ENCODE assay signal across 8 cellular contexts in the genomic region with DNA sequence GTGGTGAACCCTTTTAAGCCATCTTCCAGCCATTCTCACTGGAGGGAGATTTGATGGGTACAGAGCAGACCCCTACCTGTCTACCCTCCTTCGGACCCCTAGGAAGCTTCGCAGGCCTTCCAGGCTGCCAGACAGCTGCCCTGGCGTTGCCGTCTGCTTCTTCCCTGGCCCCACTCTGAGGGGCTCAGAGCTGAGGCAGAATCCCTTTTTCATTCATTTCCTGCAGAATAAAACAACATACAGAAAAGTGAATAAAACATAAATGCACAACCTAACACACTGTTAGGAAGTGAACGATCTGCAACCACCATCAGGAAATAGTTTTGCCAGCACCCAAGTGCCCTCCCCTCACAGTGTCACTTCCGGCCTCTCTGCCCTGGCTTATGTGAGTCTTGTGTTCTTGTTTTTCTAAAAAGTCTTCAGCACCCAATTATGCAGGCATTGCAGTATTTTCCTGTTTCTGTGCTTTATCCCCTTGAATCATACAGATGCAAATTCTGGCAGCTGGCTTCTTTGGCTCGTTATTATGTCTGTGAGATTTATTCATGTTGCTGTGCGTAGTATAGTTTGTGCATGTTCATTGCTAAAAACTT. TPM values are rescaled to one million over a fixed set of nuclear protein-coding genes. Genes with fewer than 3 reads are reported as not detected.
DNase-seq lines count a peak whose midpoint lies in the region; ATAC-seq and TF ChIP-seq lines count a peak whose summit lies in the region.

No MANE protein-coding gene starts in this region.

- no peaks in the 10 kb centered on the region for H3K27me3 Mint-ChIP-seq in activated CD4-positive, alpha-beta T cell treated with anti-CD3 and anti-CD28 coated beads, Interleukin-2, amount 10 ng/mL, durations not matched to agents 24 days and 14 days
- no peaks in the 10 kb centered on the region for H3K27me3 Mint-ChIP-seq in naive B cell

- ATAC-seq in naive B cell (ENCODE audit: low read depth in 2 of 2), result peak; percentile 65 to 68
- no peak for ATAC-seq in HG03469 (IDR thresholded peaks at IDR 0.05; ENCODE audit: unreplicated experiment)

- H3K4me1 ChIP-seq in HUES48 (ENCODE audit: control insufficient read depth, insufficient read depth, low read length) (peaks cover 19% of the 10 kb centered on the region), subcutaneous abdominal adipose tissue (ENCODE audit: control insufficient read depth in 5 of 5, insufficient read depth in 5 of 5, low read length in 5 of 5) (peaks cover 13 to 51% (median 46%) of the 10 kb centered on the region in 5 donors), smooth muscle cell (ENCODE audit: low read depth) (peaks cover 6% of the 10 kb centered on the region)
- peaks cover 41% of the 10 kb centered on the region for H3K4me1 ChIP-seq in effector memory CD4-positive, alpha-beta T cell (ENCODE audit: control insufficient read depth, insufficient read depth, low read length, poor library complexity, severe bottlenecking)

- peaks cover 6% of the 10 kb centered on the region for H3F3A ChIP-seq in smooth muscle cell (ENCODE audit: low read depth)

- DNase-seq in activated CD4-positive, alpha-beta T cell treated with anti-CD3 and anti-CD28 coated beads, Interleukin-2, amount 10 ng/mL, durations not matched to agents 24 days and 14 days, result peak; percentile 91
- peak; percentile 50 to 63 (median 61) for DNase-seq in effector memory CD4-positive, alpha-beta T cell
- DNase-seq in naive B cell (peak; percentile 80), smooth muscle cell (lab: John Stamatoyannopoulos, UW; ENCODE audit: unreplicated experiment) (no peak), DMS153 (lab: John Stamatoyannopoulos, UW) (no peak)

- 83% methylated on average over 8 of the region's 8 CpGs for WGBS in smooth muscle cell (ENCODE audit: low lambda C conversion rate)

- intact Hi-C loops in activated CD4-positive, alpha-beta T cell treated with anti-CD3 and anti-CD28 coated beads, Interleukin-2, amount 10 ng/mL, durations not matched to agents 24 days and 14 days (cut with micrococcal nuclease), result loop anchor here (2.0 kb wide), 1 partner anchor 25 kb away; no protein-coding TSS in a partner anchor

- H3K27me3 ChIP-seq in HUES48 (ENCODE audit: control insufficient read depth, insufficient read depth, low read length) (no peaks in the 10 kb centered on the region), subcutaneous abdominal adipose tissue (ENCODE audit: control insufficient read depth in 5 of 5, insufficient read depth in 4 of 5, low read length in 5 of 5) (no peaks in the 10 kb centered on the region), smooth muscle cell (ENCODE audit: low read depth) (no peaks in the 10 kb centered on the region)
- H3K27me3 ChIP-seq in effector memory CD4-positive, alpha-beta T cell (replicated peaks; ENCODE audit: control insufficient read depth, insufficient read depth, low read length, poor library complexity, severe bottlenecking), result no peaks in the 10 kb centered on the region

- H3K79me2 ChIP-seq in smooth muscle cell (ENCODE audit: low read depth), result no peaks in the 10 kb centered on the region

- H3K9ac ChIP-seq in HUES48 (ENCODE audit: low read depth, low read length) (no peak overlapping the region), subcutaneous abdominal adipose tissue (ENCODE audit: low read length in 5 of 5) (peak overlapping the region in 4 of 5 donors; percentile 1 to 58 (median 46)), smooth muscle cell (ENCODE audit: low read depth) (no peak overlapping the region)

- peaks cover 4% of the 10 kb centered on the region for H3K9me3 Mint-ChIP-seq in activated CD4-positive, alpha-beta T cell treated with anti-CD3 and anti-CD28 coated beads, Interleukin-2, amount 10 ng/mL, durations not matched to agents 24 days and 14 days
- peaks cover 0 to 4% (median 0%) of the 10 kb centered on the region in 7 donors for H3K9me3 Mint-ChIP-seq in naive B cell

- H3K27ac ChIP-seq in HUES48 (ENCODE audit: low read depth, low read length), result peak overlapping the region; percentile 29
- H3K27ac ChIP-seq in effector memory CD4-positive, alpha-beta T cell (ENCODE audit: insufficient read depth, low read length, poor library complexity, severe bottlenecking), result peak overlapping the region; percentile 60
- peak overlapping the region; percentile 63 for H3K27ac ChIP-seq in subcutaneous abdominal adipose tissue (ENCODE audit: low read depth, low read length)
- H3K27ac ChIP-seq in smooth muscle cell (ENCODE audit: low read depth), result no peak overlapping the region

- TF ChIP-seq CTCF in smooth muscle cell (IDR thresholded peaks at IDR 0.05; ENCODE audit: borderline replicate concordance, insufficient read depth, poor library complexity, severe bottlenecking), result no peak

- peaks cover 24% of the 10 kb centered on the region for H3K36me3 ChIP-seq in HUES48 (ENCODE audit: control insufficient read depth, insufficient read depth, low read length)
- peaks cover 13% of the 10 kb centered on the region for H3K36me3 ChIP-seq in effector memory CD4-positive, alpha-beta T cell (ENCODE audit: control insufficient read depth, insufficient read depth, low read length)
- peaks cover 0 to 29% (median 19%) of the 10 kb centered on the region in 5 donors for H3K36me3 ChIP-seq in subcutaneous abdominal adipose tissue (ENCODE audit: control insufficient read depth in 5 of 5, insufficient read depth in 5 of 5, low read length in 5 of 5)
- H3K36me3 ChIP-seq in smooth muscle cell (ENCODE audit: low read depth), result no peaks in the 10 kb centered on the region

- peak overlapping the region; percentile 70 for H3K4me3 Mint-ChIP-seq in activated CD4-positive, alpha-beta T cell treated with anti-CD3 and anti-CD28 coated beads, Interleukin-2, amount 10 ng/mL, durations not matched to agents 24 days and 14 days
- H3K4me3 Mint-ChIP-seq in naive B cell, result peak overlapping the region; percentile 54 to 90 (median 79)

- H3K4me3 ChIP-seq in HUES48 (ENCODE audit: low read depth, low read length), result no peak overlapping the region
- H3K4me3 ChIP-seq in effector memory CD4-positive, alpha-beta T cell (ENCODE audit: insufficient read depth, low read depth, low read length, poor library complexity, severe bottlenecking), result peak overlapping the region; percentile 20
- H3K4me3 ChIP-seq in subcutaneous abdominal adipose tissue (ENCODE audit: low read depth in 1 of 5, low read length in 5 of 5), result peak overlapping the region; percentile 48 to 66 (median 50)
- no peak overlapping the region for H3K4me3 ChIP-seq in smooth muscle cell

- H3K27ac Mint-ChIP-seq in activated CD4-positive, alpha-beta T cell treated with anti-CD3 and anti-CD28 coated beads, Interleukin-2, amount 10 ng/mL, durations not matched to agents 24 days and 14 days, result peak overlapping the region; percentile 82
- H3K27ac Mint-ChIP-seq in naive B cell, result peak overlapping the region; percentile 70 to 99 (median 90)

- no peak overlapping the region for H3K4me2 ChIP-seq in smooth muscle cell

- H3K36me3 Mint-ChIP-seq in activated CD4-positive, alpha-beta T cell treated with anti-CD3 and anti-CD28 coated beads, Interleukin-2, amount 10 ng/mL, durations not matched to agents 24 days and 14 days (ENCODE audit: low read depth), result peaks cover 26% of the 10 kb centered on the region
- peaks cover 0 to 13% of the 10 kb centered on the region in 2 donors for H3K36me3 Mint-ChIP-seq in naive B cell

- peaks cover 49% of the 10 kb centered on the region for H3K4me1 Mint-ChIP-seq in activated CD4-positive, alpha-beta T cell treated with anti-CD3 and anti-CD28 coated beads, Interleukin-2, amount 10 ng/mL, durations not matched to agents 24 days and 14 days
- peaks cover 56 to 83% (median 74%) of the 10 kb centered on the region in 3 donors for H3K4me1 Mint-ChIP-seq in naive B cell

- H2AFZ ChIP-seq in smooth muscle cell (ENCODE audit: low read depth), result no peak overlapping the region

- no peaks in the 10 kb centered on the region for H4K20me1 ChIP-seq in smooth muscle cell (ENCODE audit: low read depth)

- H3K9me3 ChIP-seq in HUES48 (ENCODE audit: control insufficient read depth, insufficient read depth, low read length) (0 out of 2 replicates have a peak, but pooled peaks cover 3% of the 10 kb centered on the region), subcutaneous abdominal adipose tissue (ENCODE audit: control insufficient read depth in 5 of 5, low read length in 5 of 5) (no peaks in the 10 kb centered on the region), smooth muscle cell (replicated peaks; ENCODE audit: low read depth) (no peaks in the 10 kb centered on the region)
- no peaks in the 10 kb centered on the region for H3K9me3 ChIP-seq in effector memory CD4-positive, alpha-beta T cell (ENCODE audit: control insufficient read depth, low read length)

RNA-seq across cellular contexts. Expression of a gene that starts 5.6 kb away (rescaled TPM):
- total RNA-seq in activated CD4-positive, alpha-beta T cell treated with anti-CD3 and anti-CD28 coated beads, Interleukin-2, amount 10 ng/mL, durations not matched to agents 24 days and 14 days, result 187 and 198 TPM in 2 replicates
- polyA plus RNA-seq in naive B cell (ENCODE audit: low read depth in 6 of 6) (100 to 1,000 TPM; 325 to 440 (median 349) TPM), smooth muscle cell (175 and 200 TPM in 2 replicates)
- total RNA-seq in smooth muscle cell, result 109 and 125 TPM in 2 replicates

RNA-seq across cellular contexts. Expression of a gene that starts 45.1 kb away (rescaled TPM):
- total RNA-seq in activated CD4-positive, alpha-beta T cell treated with anti-CD3 and anti-CD28 coated beads, Interleukin-2, amount 10 ng/mL, durations not matched to agents 24 days and 14 days, result 83.9 and 88.5 TPM in 2 replicates
- polyA plus RNA-seq in naive B cell (ENCODE audit: low read depth in 6 of 6) (10 to 100 TPM; 14.3 to 91.1 (median 28.7) TPM), smooth muscle cell (17.3 and 27.4 TPM in 2 replicates)
- 19.3 and 23.8 TPM in 2 replicates for total RNA-seq in smooth muscle cell

Comparison
In these comparisons a context has a peak if more than half of its experiments do, and no peak if none do; other contexts are left out.
1. H3K4me3 ChIP-seq: peak in effector memory CD4-positive, alpha-beta T cell (single experiment) and subcutaneous abdominal adipose tissue (5 of 5); none in HUES48 (single experiment) and smooth muscle cell (single experiment).
2. H3K9ac ChIP-seq: peak in subcutaneous abdominal adipose tissue (4 of 5); none in HUES48 (single experiment) and smooth muscle cell (single experiment).
3. DNase-seq: peak in activated CD4-positive, alpha-beta T cell treated with anti-CD3 and anti-CD28 coated beads, Interleukin-2, amount 10 ng/mL, durations not matched to agents 24 days and 14 days (single experiment), effector memory CD4-positive, alpha-beta T cell (3 of 3) and naive B cell (single experiment); none in smooth muscle cell (single experiment) and DMS153 (single experiment).